Comparison of ENCODE assay signal across 11 cellular contexts in genomic region chr9:33138768-33139167, GRCh38. TPM values are rescaled to one million over a fixed set of nuclear protein-coding genes. Genes with fewer than 3 reads are reported as not detected.
DNase-seq lines count a peak whose midpoint lies in the region; ATAC-seq, FAIRE-seq and TF ChIP-seq lines count a peak whose summit lies in the region.
"Had no signal": no experiment of that assay in that cellular context is flagged by ENCODE, and none has a peak within 500 bp of the region (broad histone marks: within the 10 kb centered on the region; RNA-seq: fewer than 3 reads in every experiment).

No MANE protein-coding gene starts in this region.

- H3K79me2 ChIP-seq in HepG2 (ENCODE audit: insufficient read depth, low read length) = peaks cover 47% of the 10 kb centered on the region

- H3K4me1 Mint-ChIP-seq in activated naive CD8-positive, alpha-beta T cell treated with anti-CD3 and anti-CD28 coated beads for 36 hours = peaks cover 70% of the 10 kb centered on the region
- peaks cover 78 to 88% of the 10 kb centered on the region in 2 donors for H3K4me1 Mint-ChIP-seq in natural killer cell treated with Interleukin-12 subunit alpha and Interleukin-12 subunit beta and Interleukin-15 and Interleukin-18, amount 100 ng/mL, for 72 hours (ENCODE audit: low read depth in 2 of 2)

- FAIRE-seq in HepG2 (lab: Jason Lieb, UNC) = no peak

- H3K4me1 ChIP-seq in liver (ENCODE audit: control insufficient read depth in 4 of 4, insufficient read depth in 4 of 4, low read length in 3 of 4) (peaks cover 47 to 95% (median 89%) of the 10 kb centered on the region in 4 donors), HepG2 (ENCODE audit: insufficient read depth, low read length) (peaks cover 41% of the 10 kb centered on the region)

- no peak for TF ChIP-seq EP300 in HepG2 (IDR thresholded peaks at IDR 0.05; ENCODE audit: low read depth in 2 of 2, low read length in 2 of 2)
- no peak for TF ChIP-seq EP300 in HepG2 (CRISPR knock-in tag; IDR thresholded peaks at IDR 0.05; ENCODE audit: borderline replicate concordance)

- TF ChIP-seq POLR2A in HepG2 (IDR thresholded peaks at IDR 0.05; ENCODE audit: insufficient read depth in 1 of 2, low read depth in 2 of 2, low read length in 2 of 2) = no peak

- no peak overlapping the region for H2AFZ ChIP-seq in HepG2 (ENCODE audit: low read length)

- H3K4me3 Mint-ChIP-seq in activated naive CD8-positive, alpha-beta T cell treated with anti-CD3 and anti-CD28 coated beads for 36 hours = no peak overlapping the region
- peak overlapping the region; percentile 84 for H3K4me3 Mint-ChIP-seq in natural killer cell treated with Interleukin-12 subunit alpha and Interleukin-12 subunit beta and Interleukin-15 and Interleukin-18, amount 100 ng/mL, for 72 hours

- ATAC-seq in HepG2 (no peak), GM19035 (IDR thresholded peaks at IDR 0.05; ENCODE audit: unreplicated experiment) (no peak)
- ATAC-seq in natural killer cell treated with Interleukin-12 subunit alpha and Interleukin-12 subunit beta and Interleukin-15 and Interleukin-18, amount 100 ng/mL, for 72 hours = peak; percentile 19 to 52

- TF ChIP-seq CTCF in liver (IDR thresholded peaks at IDR 0.05; ENCODE audit: low read depth, low read length, missing input control) = no peak
- TF ChIP-seq CTCF in HepG2 (CRISPR knock-in tag; IDR thresholded peaks at IDR 0.05) = no peak

- no peaks in the 10 kb centered on the region for H3K27me3 ChIP-seq in liver (ENCODE audit: control insufficient read depth in 4 of 4, insufficient read depth in 4 of 4, low read length in 3 of 4)
- H3K27me3 ChIP-seq in HepG2 (ENCODE audit: control insufficient read depth in 1 of 2, insufficient read depth in 2 of 2, low read length in 2 of 2) = no peaks in the 10 kb centered on the region
- H3K27me3 ChIP-seq: neutrophil had no signal

- intact Hi-C loops in HepG2 (cut with micrococcal nuclease; ENCODE audit: unreplicated experiment) = no loop called here

- no peak overlapping the region for H3K4me2 ChIP-seq in HepG2 (ENCODE audit: low read depth, low read length)

- H3K27ac ChIP-seq in liver (ENCODE audit: low read depth in 1 of 2, low read length in 2 of 2) (peak overlapping the region; percentile 59 to 81), HepG2 (ENCODE audit: extremely low read length, insufficient read depth, low read length) (no peak overlapping the region)
- H3K27ac ChIP-seq: neutrophil had no signal

- peaks cover 23% of the 10 kb centered on the region for H4K20me1 ChIP-seq in HepG2 (ENCODE audit: insufficient read depth, low read length)

- H3K9me3 Mint-ChIP-seq in activated naive CD8-positive, alpha-beta T cell treated with anti-CD3 and anti-CD28 coated beads for 36 hours = no peaks in the 10 kb centered on the region
- no peaks in the 10 kb centered on the region for H3K9me3 Mint-ChIP-seq in natural killer cell treated with Interleukin-12 subunit alpha and Interleukin-12 subunit beta and Interleukin-15 and Interleukin-18, amount 100 ng/mL, for 72 hours

- TF ChIP-seq RAD21 in liver (IDR thresholded peaks at IDR 0.05) (no peak), HepG2 (CRISPR knock-in tag; IDR thresholded peaks at IDR 0.05) (no peak)

- POLR2A ChIA-PET in HepG2 (lab: Yijun Ruan, JAX) = interaction anchor here (1.2 to 2.7 kb wide), 3 partner anchors 22 to 62 kb away, joined by 5 to 26 read pairs (median 5); partner anchors contain the start of genes B4GALT1 and SMU1

- CTCF ChIA-PET in HepG2 (lab: Yijun Ruan, JAX; ENCODE audit: low intra/inter-chr PET ratio, low total read pairs) = no interaction called here

- no peaks in the 10 kb centered on the region for H3K9me3 ChIP-seq in liver (ENCODE audit: control insufficient read depth in 4 of 4, low read length in 3 of 4)
- H3K9me3 ChIP-seq in HepG2 (ENCODE audit: low read length) = no peaks in the 10 kb centered on the region
- H3K9me3 ChIP-seq: neutrophil had no signal

- no TSS peak for BruUV-seq in HepG2 (replicated peaks; lab: Mats Ljungman, UMichigan)

- in situ Hi-C loops in HepG2 (cut with HindIII; ENCODE audit: extremely low pct_ligation_motif_present, low pct_unique_long_range_greater_than_20kb) (no loop called here), ACHN (cut with HindIII; ENCODE audit: low pct_ligation_motif_present, low pct_unique_long_range_greater_than_20kb, low sequenced_read_pairs) (no loop called here)

- H3K27me3 Mint-ChIP-seq in activated naive CD8-positive, alpha-beta T cell treated with anti-CD3 and anti-CD28 coated beads for 36 hours = no peaks in the 10 kb centered on the region
- H3K27me3 Mint-ChIP-seq in natural killer cell treated with Interleukin-12 subunit alpha and Interleukin-12 subunit beta and Interleukin-15 and Interleukin-18, amount 100 ng/mL, for 72 hours = no peaks in the 10 kb centered on the region

- H3K36me3 ChIP-seq in liver (ENCODE audit: control insufficient read depth in 4 of 4, insufficient read depth in 3 of 4, low read depth in 1 of 4, low read length in 3 of 4) = peaks cover 0 to 10% (median 5%) of the 10 kb centered on the region in 4 donors
- peaks cover 2 to 20% of the 10 kb centered on the region in 2 experiments; a peak in 4 of 5 replicates for H3K36me3 ChIP-seq in HepG2 (replicated peaks in 1 of 2; ENCODE audit: control insufficient read depth in 1 of 2, insufficient read depth in 2 of 2, low read length in 2 of 2)

- WGBS in liver = 88% methylated on average over 7 of the region's 7 CpGs
- WGBS in HepG2 (ENCODE audit: low lambda C conversion rate) = 98% methylated on average over 7 of the region's 7 CpGs

- H3K27ac Mint-ChIP-seq in activated naive CD8-positive, alpha-beta T cell treated with anti-CD3 and anti-CD28 coated beads for 36 hours = peak overlapping the region; percentile 62
- peak overlapping the region; percentile 86 to 90 for H3K27ac Mint-ChIP-seq in natural killer cell treated with Interleukin-12 subunit alpha and Interleukin-12 subunit beta and Interleukin-15 and Interleukin-18, amount 100 ng/mL, for 72 hours

- no peak overlapping the region for H3K9ac ChIP-seq in liver (ENCODE audit: low read depth in 1 of 2, low read length in 2 of 2)
- H3K9ac ChIP-seq in HepG2 (ENCODE audit: insufficient read depth, low read depth, low read length) = no peak overlapping the region

- H3K4me3 ChIP-seq in liver (ENCODE audit: low read depth in 1 of 3, low read length in 3 of 3) (no peak overlapping the region), HepG2 (replicated peaks in 1 of 3; ENCODE audit: insufficient read depth in 1 of 3, low read depth in 2 of 3, low read length in 3 of 3) (no peak overlapping the region)

- peaks cover 12% of the 10 kb centered on the region for H3K36me3 Mint-ChIP-seq in activated naive CD8-positive, alpha-beta T cell treated with anti-CD3 and anti-CD28 coated beads for 36 hours
- no peaks in the 10 kb centered on the region for H3K36me3 Mint-ChIP-seq in natural killer cell treated with Interleukin-12 subunit alpha and Interleukin-12 subunit beta and Interleukin-15 and Interleukin-18, amount 100 ng/mL, for 72 hours

- DNase-seq in HepG2 (ENCODE audit: low spot score) = no peak
- DNase-seq in activated naive CD8-positive, alpha-beta T cell treated with anti-CD3 and anti-CD28 coated beads for 36 hours = no peak
- peak; percentile 75 for DNase-seq in natural killer cell treated with Interleukin-12 subunit alpha and Interleukin-12 subunit beta and Interleukin-15 and Interleukin-18, amount 100 ng/mL, for 72 hours (ENCODE audit: low spot score)
- DNase-seq in DMS 273 (lab: John Stamatoyannopoulos, UW; ENCODE audit: unreplicated experiment) = no peak
- no peak for DNase-seq in ACHN
- DNase-seq in CD1c-positive myeloid dendritic cell (ENCODE audit: extremely low spot score) = no peak
- DNase-seq: aorta, foreskin melanocyte had no signal

TF ChIP-seq in liver, 16 proteins besides CTCF, POLR2A, EP300 and RAD21 (continues in another document):
- no peak for TF ChIP-seq HNF4G (IDR thresholded peaks at IDR 0.05)
- no peak for TF ChIP-seq RXRA (IDR thresholded peaks at IDR 0.05)
- no peak for TF ChIP-seq SP1 (IDR thresholded peaks at IDR 0.05)
- TF ChIP-seq TAF1 (conservative IDR thresholded peaks at IDR 0.05) = no peak
- no peak for TF ChIP-seq FOXA1 (IDR thresholded peaks at IDR 0.05)

RNA-seq across cellular contexts. Expression of gene B4GALT1, which starts 28.4 kb away (rescaled TPM):
- total RNA-seq in liver = 10 to 100 TPM; 27.3 to 58.1 TPM
- polyA plus RNA-seq in liver = 10 to 100 TPM; 25.9 to 59.8 TPM
- total RNA-seq in HepG2 (2016; rRNA removed; fragmentation: Illumina TruSeq; extraction: Trizol) = 15.7 TPM in 2 replicates
- total RNA-seq in HepG2 (2016; cell fraction: cytosol; rRNA removed; fragmentation: Illumina TruSeq; extraction: Trizol; ENCODE audit: low read depth) = 3.3 and 3.4 TPM in 2 replicates
- total RNA-seq in HepG2 (2016; cell fraction: insoluble cytoplasmic fraction; rRNA removed; fragmentation: Illumina TruSeq; extraction: Trizol) = 13.5 and 16.1 TPM in 2 replicates
- total RNA-seq in HepG2 (2016; cell fraction: membrane; rRNA removed; fragmentation: Illumina TruSeq; extraction: Trizol) = 19.9 and 20.6 TPM in 2 replicates
- 22.5 and 25.2 TPM in 2 replicates for total RNA-seq in HepG2 (2016; cell fraction: nucleus; rRNA removed; fragmentation: Illumina TruSeq; extraction: Trizol)
- polyA plus RNA-seq in HepG2 (2011; rRNA removed) = 33.5 and 37.5 TPM in 2 replicates
- polyA plus RNA-seq in HepG2 (2011; cell fraction: cytosol; rRNA removed) = 35.6 and 46.0 TPM in 2 replicates
- 14.7 and 19.1 TPM in 2 replicates for polyA plus RNA-seq in HepG2 (2011; cell fraction: nucleus; rRNA removed)
- 57.7 and 61.1 TPM in 2 replicates for polyA plus RNA-seq in HepG2 (2012)
- 5.0 and 5.4 TPM in 2 replicates for polyA plus RNA-seq in HepG2 (2016; cell fraction: cytosol; fragmentation: Illumina TruSeq; extraction: Trizol; ENCODE audit: low read depth)
- polyA plus RNA-seq in HepG2 (2016; cell fraction: insoluble cytoplasmic fraction; fragmentation: Illumina TruSeq; extraction: Trizol; ENCODE audit: low read depth) = 21.1 and 25.1 TPM in 2 replicates
- polyA plus RNA-seq in HepG2 (2016; cell fraction: membrane; fragmentation: Illumina TruSeq; extraction: Trizol; ENCODE audit: low read depth) = 21.2 TPM in 2 replicates
- 40.6 and 42.3 TPM in 2 replicates for polyA plus RNA-seq in HepG2 (2016; cell fraction: nucleus; fragmentation: Illumina TruSeq; extraction: Trizol; ENCODE audit: insufficient read depth, low read depth)
- 78.3 and 316 TPM in 2 replicates for polyA minus RNA-seq in HepG2 (2011; rRNA and poly(A)+ RNA removed; ENCODE audit: low replicate concordance)
- polyA minus RNA-seq in HepG2 (2011; cell fraction: cytosol; rRNA and poly(A)+ RNA removed) = 35.8 and 41.0 TPM in 2 replicates
- 17.3 and 22.3 TPM in 2 replicates for polyA minus RNA-seq in HepG2 (2011; cell fraction: nucleus; rRNA and poly(A)+ RNA removed)
- 10 to 100 TPM; 33.5 to 35.0 TPM for total RNA-seq in activated naive CD8-positive, alpha-beta T cell treated with anti-CD3 and anti-CD28 coated beads for 36 hours
- 10 to 100 TPM; 51.4 to 90.6 TPM for total RNA-seq in natural killer cell treated with Interleukin-12 subunit alpha and Interleukin-12 subunit beta and Interleukin-15 and Interleukin-18, amount 100 ng/mL, for 72 hours

Comparison
In these comparisons a context has a peak if more than half of its experiments do, and no peak if none do; other contexts are left out.
1. ATAC-seq: peak in natural killer cell treated with Interleukin-12 subunit alpha and Interleukin-12 subunit beta and Interleukin-15 and Interleukin-18, amount 100 ng/mL, for 72 hours (2 of 2); none in HepG2 (single experiment) and GM19035 (single experiment).